8 cellular contexts compared by ENCODE assay signal in genomic region chr9:5186416-5187169, GRCh38. TPM values are rescaled to one million over a fixed set of nuclear protein-coding genes. Genes with fewer than 3 reads are reported as not detected.
DNase-seq lines count a peak whose midpoint lies in the region; ATAC-seq lines count a peak whose summit lies in the region.

No MANE protein-coding gene starts in this region.

- DNase-seq in AML-193 (lab: John Stamatoyannopoulos, UW) (peak; percentile 56 to 60), NCI-H2196 treated with DMSO at 0.1 percent for 48 hours (lab: John Stamatoyannopoulos, UW; ENCODE audit: unreplicated experiment) (peak; percentile 80), medulla oblongata (ENCODE audit: extremely low spot score) (peak; percentile 61), GF-D8 (lab: John Stamatoyannopoulos, UW) (no peak)
- peak; percentile 87 for DNase-seq in activated CD4-positive, alpha-beta T cell treated with anti-CD3 and anti-CD28 coated beads, Interleukin-2, amount 10 ng/mL, durations not matched to agents 24 days and 14 days
- DNase-seq in effector CD8-positive, alpha-beta T cell (lab: John Stamatoyannopoulos, UW), result peak; percentile 30
- peak; percentile 23 to 69 (median 46) for DNase-seq in stimulated activated naive CD4-positive, alpha-beta T cell (lab: John Stamatoyannopoulos, UW)

- peaks cover 1% of the 10 kb centered on the region for H3K27me3 Mint-ChIP-seq in activated CD4-positive, alpha-beta T cell treated with anti-CD3 and anti-CD28 coated beads, Interleukin-2, amount 10 ng/mL, durations not matched to agents 24 days and 14 days

- no peaks in the 10 kb centered on the region for H3K36me3 Mint-ChIP-seq in activated CD4-positive, alpha-beta T cell treated with anti-CD3 and anti-CD28 coated beads, Interleukin-2, amount 10 ng/mL, durations not matched to agents 24 days and 14 days (ENCODE audit: low read depth)

- no peak overlapping the region for H3K4me3 Mint-ChIP-seq in activated CD4-positive, alpha-beta T cell treated with anti-CD3 and anti-CD28 coated beads, Interleukin-2, amount 10 ng/mL, durations not matched to agents 24 days and 14 days

- peak; percentile 60 for ATAC-seq in GM21390 (IDR thresholded peaks at IDR 0.05; ENCODE audit: unreplicated experiment)

- no peaks in the 10 kb centered on the region for H3K9me3 Mint-ChIP-seq in activated CD4-positive, alpha-beta T cell treated with anti-CD3 and anti-CD28 coated beads, Interleukin-2, amount 10 ng/mL, durations not matched to agents 24 days and 14 days

- H3K4me1 Mint-ChIP-seq in activated CD4-positive, alpha-beta T cell treated with anti-CD3 and anti-CD28 coated beads, Interleukin-2, amount 10 ng/mL, durations not matched to agents 24 days and 14 days, result peaks cover 17% of the 10 kb centered on the region

- H3K27ac Mint-ChIP-seq in activated CD4-positive, alpha-beta T cell treated with anti-CD3 and anti-CD28 coated beads, Interleukin-2, amount 10 ng/mL, durations not matched to agents 24 days and 14 days, result no peak overlapping the region

- intact Hi-C loops in activated CD4-positive, alpha-beta T cell treated with anti-CD3 and anti-CD28 coated beads, Interleukin-2, amount 10 ng/mL, durations not matched to agents 24 days and 14 days (cut with micrococcal nuclease), result loop anchor here (1.0 to 5.0 kb wide), 4 partner anchors 239 to 424 kb away; no protein-coding TSS in a partner anchor

RNA-seq across cellular contexts. Expression of gene INSL6, which starts 1.2 kb away (rescaled TPM):
- total RNA-seq in activated CD4-positive, alpha-beta T cell treated with anti-CD3 and anti-CD28 coated beads, Interleukin-2, amount 10 ng/mL, durations not matched to agents 24 days and 14 days, result not detected in 2 replicates

RNA-seq across cellular contexts. Expression of gene INSL4, which starts 44.6 kb away (rescaled TPM):
- total RNA-seq in activated CD4-positive, alpha-beta T cell treated with anti-CD3 and anti-CD28 coated beads, Interleukin-2, amount 10 ng/mL, durations not matched to agents 24 days and 14 days, result not detected in 2 replicates
